ENCODE assay signal across 1 cellular context in the genomic region with DNA sequence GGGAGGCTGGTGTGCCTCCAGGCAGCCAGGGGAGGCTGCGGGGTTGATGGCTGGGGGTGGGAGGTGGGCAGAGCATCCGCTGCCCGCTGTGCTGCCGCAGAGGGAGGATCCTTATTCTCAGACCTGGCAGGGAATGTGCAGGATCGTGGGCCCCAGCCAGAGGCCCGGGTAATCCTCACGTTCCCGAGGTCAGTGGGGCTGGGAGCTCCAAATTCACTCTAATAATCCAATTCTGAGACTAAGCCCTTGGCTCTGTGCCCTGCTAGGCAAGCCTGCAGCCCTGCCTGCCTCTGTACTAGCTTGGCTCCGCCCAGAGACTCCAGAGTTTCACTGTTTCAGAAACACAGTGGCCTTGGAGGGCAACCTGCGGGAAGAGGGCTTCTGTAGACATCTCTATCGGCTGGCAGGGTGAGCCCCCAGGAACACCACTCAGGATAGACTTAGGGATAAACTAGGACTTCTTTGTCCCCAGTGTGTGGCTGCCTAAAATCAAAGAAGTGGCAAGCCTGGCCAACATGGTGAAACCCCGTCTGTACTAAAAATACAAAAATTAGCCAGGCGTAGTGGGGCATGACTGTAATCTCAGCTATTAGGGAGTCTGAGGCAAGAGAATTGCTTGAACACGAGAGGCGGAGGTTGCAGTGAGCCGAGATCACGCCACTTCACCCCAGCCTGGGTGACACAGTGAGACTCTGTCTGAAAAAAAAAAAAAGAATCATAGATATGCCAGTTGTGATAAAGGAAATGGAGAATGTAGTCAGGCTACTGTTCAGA.
TF ChIP-seq lines count a peak whose summit lies in the region.

No MANE protein-coding gene starts in this region.

TF ChIP-seq in IMR-90, 13 proteins besides CTCF, POLR2A, EP300 and RAD21:
- TF ChIP-seq MXI1 (IDR thresholded peaks at IDR 0.05; ENCODE audit: borderline replicate concordance, low read depth, low read length) (no peak), NFE2L2 (IDR thresholded peaks at IDR 0.05; ENCODE audit: low read depth, low read length) (no peak), MAFK (IDR thresholded peaks at IDR 0.05; ENCODE audit: low read depth, low read length) (no peak), CEBPB (IDR thresholded peaks at IDR 0.05; ENCODE audit: low read depth, low read length) (no peak)
- TF ChIP-seq, protein P1, sequence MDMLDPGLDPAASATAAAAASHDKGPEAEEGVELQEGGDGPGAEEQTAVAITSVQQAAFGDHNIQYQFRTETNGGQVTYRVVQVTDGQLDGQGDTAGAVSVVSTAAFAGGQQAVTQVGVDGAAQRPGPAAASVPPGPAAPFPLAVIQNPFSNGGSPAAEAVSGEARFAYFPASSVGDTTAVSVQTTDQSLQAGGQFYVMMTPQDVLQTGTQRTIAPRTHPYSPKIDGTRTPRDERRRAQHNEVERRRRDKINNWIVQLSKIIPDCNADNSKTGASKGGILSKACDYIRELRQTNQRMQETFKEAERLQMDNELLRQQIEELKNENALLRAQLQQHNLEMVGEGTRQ (IDR thresholded peaks at IDR 0.05; ENCODE audit: low read depth, low read length) = no peak
